In the genomic region with DNA sequence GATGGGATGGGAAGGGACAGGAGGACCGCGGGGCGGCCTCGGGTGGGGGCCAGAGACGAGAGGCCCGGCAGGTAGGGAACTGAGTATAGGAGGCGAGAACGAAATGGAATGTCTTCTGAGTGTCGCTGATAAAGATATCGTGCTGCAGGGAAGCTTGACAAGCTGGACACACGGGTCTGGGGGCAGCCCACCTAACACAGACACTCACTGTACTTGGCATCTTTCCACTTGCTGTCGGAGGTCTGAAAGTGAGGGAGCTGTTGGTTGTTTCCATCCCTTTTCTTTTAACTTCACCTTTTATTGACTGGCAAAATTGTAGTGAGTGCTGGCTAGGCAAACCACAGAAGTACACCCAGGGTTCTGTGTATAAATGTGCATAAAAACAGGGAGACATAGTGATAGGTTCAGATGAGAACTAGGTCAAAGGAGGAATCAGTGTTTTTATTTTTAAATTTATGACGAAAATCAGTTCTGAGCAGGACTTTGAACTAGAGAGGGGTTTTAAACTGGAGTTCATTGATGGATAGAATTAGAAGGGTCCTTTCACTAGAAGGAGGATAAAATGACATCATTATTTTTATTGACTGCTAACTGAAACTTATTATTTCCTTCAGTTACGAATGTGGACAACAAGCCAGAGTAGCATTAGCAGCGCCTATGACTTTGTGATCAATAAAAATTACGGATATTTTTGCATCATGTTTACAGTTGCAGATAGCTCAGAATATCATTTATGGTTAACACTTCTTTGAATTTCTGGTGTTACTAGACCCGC, we compare ENCODE assay signal across 8 cellular contexts. TPM values are rescaled to one million over a fixed set of nuclear protein-coding genes. Genes with fewer than 3 reads are reported as not detected.
DNase-seq lines count a peak whose midpoint lies in the region; ATAC-seq and TF ChIP-seq lines count a peak whose summit lies in the region.

No MANE protein-coding gene starts in this region.

- H3K9me3 ChIP-seq in right atrium auricular region = no peaks in the 10 kb centered on the region
- no peaks in the 10 kb centered on the region for H3K9me3 ChIP-seq in skeletal muscle tissue (ENCODE audit: control insufficient read depth in 3 of 3, low read length in 3 of 3)

- H3K4me1 Mint-ChIP-seq in WTC11 = peaks cover 10% of the 10 kb centered on the region

- POLR2A ChIA-PET in WTC11 (lab: Charles Lee) = interaction anchor here (1.7 kb wide), 1 partner anchor 21 kb away, joined by 11 read pairs; a partner anchor contains a TSS

- H3K27ac Mint-ChIP-seq in WTC11 = peak overlapping the region; percentile 68; the same call in 1 of the 2 replicates

- DNase-seq in AG10803 (ENCODE audit: low read depth) (no peak), WTC11 (ENCODE audit: low spot score) (no peak), right atrium auricular region (ENCODE audit: low spot score) (no peak), activated gamma-delta T cell treated with Interleukin-2 at 50 U/mL for 16 hours (no peak)
- no peak for DNase-seq in activated CD8-positive, alpha-beta memory T cell treated with anti-CD3 and anti-CD28 coated beads, Interleukin-2, amount 50 U/mL, for 48 hours

- H3K36me3 Mint-ChIP-seq in WTC11 = peaks cover 5% of the 10 kb centered on the region; the same call in 1 of the 2 replicates

- H3K4me1 ChIP-seq in right atrium auricular region = peaks cover 0 to 23% of the 10 kb centered on the region in 2 donors
- peaks cover 6 to 12% (median 10%) of the 10 kb centered on the region in 3 donors for H3K4me1 ChIP-seq in skeletal muscle tissue (ENCODE audit: control insufficient read depth in 3 of 3, insufficient read depth in 3 of 3, low read length in 3 of 3)

- TF ChIP-seq CTCF in AG10803 (conservative IDR thresholded peaks at IDR 0.05; ENCODE audit: low read length) (no peak), WTC11 (IDR thresholded peaks at IDR 0.05) (no peak), right atrium auricular region (IDR thresholded peaks at IDR 0.05) (no peak)

- peaks cover 4% of the 10 kb centered on the region; the same call in 1 of the 2 replicates for H3K9me3 Mint-ChIP-seq in WTC11

- H3K36me3 ChIP-seq in right atrium auricular region = no peaks in the 10 kb centered on the region
- peaks cover 0 to 6% (median 2%) of the 10 kb centered on the region in 3 donors for H3K36me3 ChIP-seq in skeletal muscle tissue (ENCODE audit: control insufficient read depth in 3 of 3, insufficient read depth in 3 of 3, low read length in 3 of 3)

- ATAC-seq in GM18517 (IDR thresholded peaks at IDR 0.05; ENCODE audit: unreplicated experiment) (peak; percentile 18), HG03378 (IDR thresholded peaks at IDR 0.05; ENCODE audit: unreplicated experiment) (peak; percentile 21), WTC11 (no peak)

- H3K27me3 Mint-ChIP-seq in WTC11 (ENCODE audit: low read depth) = no peaks in the 10 kb centered on the region

- no peaks in the 10 kb centered on the region for H3K27me3 ChIP-seq in right atrium auricular region
- H3K27me3 ChIP-seq in skeletal muscle tissue (ENCODE audit: control insufficient read depth in 3 of 3, insufficient read depth in 3 of 3, low read length in 3 of 3) = no peaks in the 10 kb centered on the region

- H3K4me3 Mint-ChIP-seq in WTC11 = peak overlapping the region; percentile 98

- CTCF ChIA-PET in WTC11 (lab: Charles Lee) = interaction anchor here (0.5 to 2.2 kb wide), 4 partner anchors 21 to 410 kb away, joined by 3 to 10 read pairs (median 5); a partner anchor contains a TSS

- peak overlapping the region; percentile 87 for H3K4me3 ChIP-seq in AG10803 (ENCODE audit: low read length)
- H3K4me3 ChIP-seq in right atrium auricular region = peak overlapping the region; percentile 86 to 91
- H3K4me3 ChIP-seq in skeletal muscle tissue (ENCODE audit: low read length in 3 of 3) = peak overlapping the region; percentile 93 to 99 (median 93)

- H3K27ac ChIP-seq in right atrium auricular region (peak overlapping the region; percentile 81 to 90), skeletal muscle tissue (ENCODE audit: low read depth, low read length) (peak overlapping the region; percentile 89)

- H3K9ac ChIP-seq in skeletal muscle tissue (ENCODE audit: low read depth in 1 of 3, low read length in 3 of 3) = peak overlapping the region; percentile 87 to 93 (median 93)

TF ChIP-seq in WTC11, 78 proteins besides CTCF, POLR2A, EP300 and RAD21:
- TF ChIP-seq, protein P1, sequence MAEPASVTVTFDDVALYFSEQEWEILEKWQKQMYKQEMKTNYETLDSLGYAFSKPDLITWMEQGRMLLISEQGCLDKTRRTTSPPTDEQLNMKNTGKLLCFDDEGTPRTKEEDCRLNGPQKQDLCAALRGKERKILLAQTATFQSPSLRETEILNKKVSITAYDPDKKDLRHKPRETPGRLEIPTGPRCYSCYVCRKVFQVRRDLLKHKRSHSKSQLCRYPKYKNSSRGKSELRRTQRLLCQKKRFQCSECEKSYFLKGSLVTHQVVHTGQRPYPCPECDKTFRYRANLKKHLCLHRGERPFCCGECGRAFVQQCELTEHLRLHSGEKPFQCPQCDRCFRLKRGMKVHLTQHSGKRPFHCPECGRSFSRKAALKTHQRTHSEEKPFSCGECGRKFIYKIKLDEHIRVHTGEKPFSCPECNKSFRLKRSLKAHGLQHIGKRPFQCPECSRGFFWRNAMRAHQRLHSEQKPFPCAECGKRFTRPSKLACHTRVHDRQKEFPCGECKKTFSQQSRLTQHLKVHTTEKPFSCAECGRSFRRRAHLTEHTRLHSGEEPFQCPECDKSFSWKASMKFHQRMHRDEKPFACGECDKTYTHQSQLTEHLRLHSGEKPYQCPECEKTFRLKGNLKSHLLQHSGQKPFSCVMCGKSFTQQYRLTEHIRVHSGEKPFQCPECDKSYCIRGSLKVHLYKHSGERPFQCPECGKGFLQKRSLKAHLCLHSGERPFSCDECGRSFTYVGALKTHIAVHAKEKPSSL (CRISPR knock-in tag; conservative IDR thresholded peaks at IDR 0.05) = no peak
- TF ChIP-seq, protein P2, sequence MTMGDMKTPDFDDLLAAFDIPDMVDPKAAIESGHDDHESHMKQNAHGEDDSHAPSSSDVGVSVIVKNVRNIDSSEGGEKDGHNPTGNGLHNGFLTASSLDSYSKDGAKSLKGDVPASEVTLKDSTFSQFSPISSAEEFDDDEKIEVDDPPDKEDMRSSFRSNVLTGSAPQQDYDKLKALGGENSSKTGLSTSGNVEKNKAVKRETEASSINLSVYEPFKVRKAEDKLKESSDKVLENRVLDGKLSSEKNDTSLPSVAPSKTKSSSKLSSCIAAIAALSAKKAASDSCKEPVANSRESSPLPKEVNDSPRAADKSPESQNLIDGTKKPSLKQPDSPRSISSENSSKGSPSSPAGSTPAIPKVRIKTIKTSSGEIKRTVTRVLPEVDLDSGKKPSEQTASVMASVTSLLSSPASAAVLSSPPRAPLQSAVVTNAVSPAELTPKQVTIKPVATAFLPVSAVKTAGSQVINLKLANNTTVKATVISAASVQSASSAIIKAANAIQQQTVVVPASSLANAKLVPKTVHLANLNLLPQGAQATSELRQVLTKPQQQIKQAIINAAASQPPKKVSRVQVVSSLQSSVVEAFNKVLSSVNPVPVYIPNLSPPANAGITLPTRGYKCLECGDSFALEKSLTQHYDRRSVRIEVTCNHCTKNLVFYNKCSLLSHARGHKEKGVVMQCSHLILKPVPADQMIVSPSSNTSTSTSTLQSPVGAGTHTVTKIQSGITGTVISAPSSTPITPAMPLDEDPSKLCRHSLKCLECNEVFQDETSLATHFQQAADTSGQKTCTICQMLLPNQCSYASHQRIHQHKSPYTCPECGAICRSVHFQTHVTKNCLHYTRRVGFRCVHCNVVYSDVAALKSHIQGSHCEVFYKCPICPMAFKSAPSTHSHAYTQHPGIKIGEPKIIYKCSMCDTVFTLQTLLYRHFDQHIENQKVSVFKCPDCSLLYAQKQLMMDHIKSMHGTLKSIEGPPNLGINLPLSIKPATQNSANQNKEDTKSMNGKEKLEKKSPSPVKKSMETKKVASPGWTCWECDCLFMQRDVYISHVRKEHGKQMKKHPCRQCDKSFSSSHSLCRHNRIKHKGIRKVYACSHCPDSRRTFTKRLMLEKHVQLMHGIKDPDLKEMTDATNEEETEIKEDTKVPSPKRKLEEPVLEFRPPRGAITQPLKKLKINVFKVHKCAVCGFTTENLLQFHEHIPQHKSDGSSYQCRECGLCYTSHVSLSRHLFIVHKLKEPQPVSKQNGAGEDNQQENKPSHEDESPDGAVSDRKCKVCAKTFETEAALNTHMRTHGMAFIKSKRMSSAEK (CRISPR knock-in tag; IDR thresholded peaks at IDR 0.05; ENCODE audit: borderline replicate concordance) = no peak
- TF ChIP-seq ETV6 (CRISPR knock-in tag; IDR thresholded peaks at IDR 0.05) (no peak), ZNF121 (CRISPR knock-in tag; IDR thresholded peaks at IDR 0.05) (no peak), TP53 (CRISPR knock-in tag; IDR thresholded peaks at IDR 0.05) (no peak), KAT7 (CRISPR knock-in tag; IDR thresholded peaks at IDR 0.05; ENCODE audit: borderline replicate concordance) (no peak), FOXP1 (CRISPR knock-in tag; IDR thresholded peaks at IDR 0.05; ENCODE audit: borderline replicate concordance) (peak; percentile 14; the same call in 1 of the 2 replicates)

RNA-seq across cellular contexts. Expression of a gene that starts 0.8 kb away (rescaled TPM):
- 33.3 to 34.0 TPM (median 33.8 TPM) in 3 replicates for total RNA-seq in WTC11 (2021)
- total RNA-seq in right atrium auricular region = 10 to 100 TPM; 26.0 to 30.5 TPM
- total RNA-seq in skeletal muscle tissue = 42.3 TPM

RNA-seq across cellular contexts. Expression of a gene that starts 21.3 kb away (rescaled TPM):
- total RNA-seq in WTC11 (2021) (224 to 357 TPM (median 224 TPM) in 3 replicates), right atrium auricular region (100 to 1,000 TPM; 128 to 162 TPM), skeletal muscle tissue (48.5 TPM)
